ENCODE assay signal across 1 cellular context in the genomic region with DNA sequence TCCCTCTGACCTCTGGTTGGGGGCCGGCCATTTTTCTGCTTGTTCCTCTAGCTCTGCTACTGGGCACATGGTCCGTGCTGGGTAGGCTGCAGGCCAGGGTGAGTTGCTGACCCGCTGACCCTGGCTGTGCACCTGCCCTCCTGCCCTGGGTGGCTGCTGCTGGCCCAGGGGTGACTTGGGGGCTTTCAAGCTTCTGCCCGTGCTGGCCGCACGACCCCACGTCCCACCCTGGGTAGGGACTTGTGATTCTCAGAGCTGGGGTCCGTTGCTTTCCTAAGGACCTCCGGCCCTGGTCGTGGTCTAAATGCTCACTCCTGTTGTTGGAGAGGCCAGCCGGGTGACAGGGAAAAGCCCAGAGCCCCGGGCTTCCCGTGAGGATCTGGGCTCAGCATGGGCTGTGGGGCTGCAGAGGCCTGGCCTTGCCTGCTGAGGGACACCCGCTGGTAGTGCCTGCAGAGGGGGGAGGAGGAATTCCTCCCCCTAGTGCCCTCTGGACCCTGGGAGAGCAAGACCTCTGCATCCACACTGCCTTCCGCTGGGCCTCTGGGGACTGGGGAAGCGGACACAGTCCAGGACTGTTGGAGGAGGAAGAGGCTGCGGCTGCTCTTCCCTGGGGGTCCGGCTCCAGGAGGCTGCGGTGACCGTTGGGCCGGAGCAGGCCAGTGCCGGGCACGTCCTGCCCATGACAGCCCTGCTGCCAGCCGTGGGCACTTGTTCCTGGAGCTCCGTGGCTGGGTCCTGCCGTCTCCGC.
TF ChIP-seq lines count a peak whose summit lies in the region.

No MANE protein-coding gene starts in this region.

TF ChIP-seq in liver, 16 proteins besides CTCF, POLR2A, EP300 and RAD21:
- TF ChIP-seq RXRA (IDR thresholded peaks at IDR 0.05): peak; percentile 78 to 82
- no peak for TF ChIP-seq HNF4G (IDR thresholded peaks at IDR 0.05)
- peak; percentile 60 for TF ChIP-seq SP1 (IDR thresholded peaks at IDR 0.05)
- peak; percentile 92 for TF ChIP-seq YY1 (IDR thresholded peaks at IDR 0.05)
- TF ChIP-seq GABPA (IDR thresholded peaks at IDR 0.05 in 1 of 2, conservative IDR thresholded peaks at IDR 0.05 in 1 of 2): peak in 1 of 2 donors; percentile 15
- TF ChIP-seq, protein P1, sequence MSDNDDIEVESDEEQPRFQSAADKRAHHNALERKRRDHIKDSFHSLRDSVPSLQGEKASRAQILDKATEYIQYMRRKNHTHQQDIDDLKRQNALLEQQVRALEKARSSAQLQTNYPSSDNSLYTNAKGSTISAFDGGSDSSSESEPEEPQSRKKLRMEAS (IDR thresholded peaks at IDR 0.05): peak; percentile 58
- TF ChIP-seq NR2F2 (IDR thresholded peaks at IDR 0.05): peak; percentile 72
- TF ChIP-seq, protein P2, sequence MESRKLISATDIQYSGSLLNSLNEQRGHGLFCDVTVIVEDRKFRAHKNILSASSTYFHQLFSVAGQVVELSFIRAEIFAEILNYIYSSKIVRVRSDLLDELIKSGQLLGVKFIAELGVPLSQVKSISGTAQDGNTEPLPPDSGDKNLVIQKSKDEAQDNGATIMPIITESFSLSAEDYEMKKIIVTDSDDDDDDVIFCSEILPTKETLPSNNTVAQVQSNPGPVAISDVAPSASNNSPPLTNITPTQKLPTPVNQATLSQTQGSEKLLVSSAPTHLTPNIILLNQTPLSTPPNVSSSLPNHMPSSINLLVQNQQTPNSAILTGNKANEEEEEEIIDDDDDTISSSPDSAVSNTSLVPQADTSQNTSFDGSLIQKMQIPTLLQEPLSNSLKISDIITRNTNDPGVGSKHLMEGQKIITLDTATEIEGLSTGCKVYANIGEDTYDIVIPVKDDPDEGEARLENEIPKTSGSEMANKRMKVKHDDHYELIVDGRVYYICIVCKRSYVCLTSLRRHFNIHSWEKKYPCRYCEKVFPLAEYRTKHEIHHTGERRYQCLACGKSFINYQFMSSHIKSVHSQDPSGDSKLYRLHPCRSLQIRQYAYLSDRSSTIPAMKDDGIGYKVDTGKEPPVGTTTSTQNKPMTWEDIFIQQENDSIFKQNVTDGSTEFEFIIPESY (IDR thresholded peaks at IDR 0.05): no peak
- TF ChIP-seq TAF1 (conservative IDR thresholded peaks at IDR 0.05): no peak
- peak; percentile 70 to 77 for TF ChIP-seq HNF4A (conservative IDR thresholded peaks at IDR 0.05)
